8 cellular contexts compared by ENCODE assay signal in genomic region chr2:187581125-187581896, GRCh38. TPM values are rescaled to one million over a fixed set of nuclear protein-coding genes. Genes with fewer than 3 reads are reported as not detected.
DNase-seq lines count a peak whose midpoint lies in the region; ATAC-seq, FAIRE-seq and TF ChIP-seq lines count a peak whose summit lies in the region.

No MANE protein-coding gene starts in this region.

- in situ Hi-C loops in HepG2 (cut with HindIII; ENCODE audit: extremely low pct_ligation_motif_present, low pct_unique_long_range_greater_than_20kb): loop anchor here (5.0 to 25.0 kb wide), 3 partner anchors 261 to 931 kb away; no protein-coding TSS in a partner anchor
- in situ Hi-C loops in transverse colon (cut with MboI; ENCODE audit: low pct_ligation_motif_present in 1 of 4, low pct_unique_long_range_greater_than_20kb in 1 of 4, low sequenced_read_pairs in 3 of 4): loop anchor here (25.0 kb wide), 1 partner anchor 931 kb away; no protein-coding TSS in a partner anchor

- no peaks in the 10 kb centered on the region for H4K20me1 ChIP-seq in HepG2 (ENCODE audit: insufficient read depth, low read length)

- H3K79me2 ChIP-seq in HepG2 (ENCODE audit: insufficient read depth, low read length): no peaks in the 10 kb centered on the region

- WGBS in A549 (ENCODE audit: missing lambda C conversion rate): 3% methylated on average over 4 of the region's 4 CpGs
- WGBS in body of pancreas, 2 donors: 0 to 1% methylated on average over 4 of the region's 4 CpGs
- 1% methylated on average over 4 of the region's 4 CpGs for WGBS in HepG2 (ENCODE audit: low lambda C conversion rate)
- WGBS in transverse colon (ENCODE audit: low coverage in 1 of 2), 2 donors: 6 to 9% methylated on average over 4 of the region's 4 CpGs

- TF ChIP-seq EP300 in A549 (IDR thresholded peaks at IDR 0.05) (no peak), HepG2 (IDR thresholded peaks at IDR 0.05; ENCODE audit: low read depth in 2 of 2, low read length in 2 of 2) (no peak), HepG2 (CRISPR knock-in tag; IDR thresholded peaks at IDR 0.05; ENCODE audit: borderline replicate concordance) (no peak), transverse colon (IDR thresholded peaks at IDR 0.05; ENCODE audit: low read depth) (no peak)

- no TSS peak for BruUV-seq in HepG2 (replicated peaks; lab: Mats Ljungman, UMichigan)

- no peaks in the 10 kb centered on the region for H3K9me3 ChIP-seq in A549
- no peaks in the 10 kb centered on the region for H3K9me3 ChIP-seq in body of pancreas
- no peaks in the 10 kb centered on the region for H3K9me3 ChIP-seq in HepG2 (ENCODE audit: low read length)
- no peaks in the 10 kb centered on the region for H3K9me3 ChIP-seq in transverse colon

- H3K9ac ChIP-seq in HepG2 (ENCODE audit: insufficient read depth, low read depth, low read length): peak overlapping the region; percentile 59

- H3K27ac ChIP-seq in A549 (peak overlapping the region; percentile 69 to 72; a peak in 5 of 6 replicates), body of pancreas (no peak overlapping the region), HepG2 (ENCODE audit: extremely low read length, insufficient read depth, low read length) (no peak overlapping the region), transverse colon (no peak overlapping the region)

- peak overlapping the region; percentile 6; the same call in 1 of the 3 replicates for H3K4me3 ChIP-seq in A549
- H3K4me3 ChIP-seq in body of pancreas: no peak overlapping the region
- H3K4me3 ChIP-seq in HepG2 (replicated peaks in 1 of 3; ENCODE audit: insufficient read depth in 1 of 3, low read depth in 2 of 3, low read length in 3 of 3): peak overlapping the region; percentile 21 to 60 (median 51); a peak in 5 of 6 replicates
- H3K4me3 ChIP-seq in transverse colon: peak overlapping the region in 1 of 4 donors; percentile 27

- peak in 1 of 2 experiments; percentile 46; a peak in 3 of 6 replicates for ATAC-seq in A549
- peak; percentile 56 for ATAC-seq in HG02884 (IDR thresholded peaks at IDR 0.05; ENCODE audit: unreplicated experiment)
- ATAC-seq in body of pancreas: peak; percentile 77
- ATAC-seq in HepG2: peak; percentile 18; the same call in 1 of the 3 replicates
- no peak for ATAC-seq in esophagus mucosa

- FAIRE-seq in A549 (lab: Jason Lieb, UNC) (peak; percentile 46), HepG2 (lab: Jason Lieb, UNC) (peak; percentile 67)

- peak; percentile 51 to 61 for TF ChIP-seq RAD21 in A549 (conservative IDR thresholded peaks at IDR 0.05 in 1 of 2, IDR thresholded peaks at IDR 0.05 in 1 of 2)
- no peak; the same call in 1 of the 2 replicates for TF ChIP-seq RAD21 in HepG2 (CRISPR knock-in tag; IDR thresholded peaks at IDR 0.05)

- intact Hi-C loops in body of pancreas (cut with DNase I) (loop anchor here (10.0 kb wide), 2 partner anchors 263 to 933 kb away; no protein-coding TSS in a partner anchor), HepG2 (cut with micrococcal nuclease; ENCODE audit: unreplicated experiment) (loop anchor here (1.0 to 5.0 kb wide), 3 partner anchors 262 to 1831 kb away; no protein-coding TSS in a partner anchor), transverse colon (cut with DNase I; ENCODE audit: low total_unique reads) (loop anchor here (2.0 kb wide), 1 partner anchor 81 kb away; no protein-coding TSS in a partner anchor)

- DNase-seq in A549 (ENCODE audit: low read depth in 1 of 2, low spot score in 1 of 2) (peak; percentile 4 to 62), GM03348 (ENCODE audit: low spot score) (peak; percentile 34), NCI-H446 (lab: John Stamatoyannopoulos, UW) (peak; percentile 24 to 73), body of pancreas (peak; percentile 19 to 36 (median 24)), HepG2 (ENCODE audit: low spot score) (peak; percentile 59), transverse colon (no peak)

- CTCF ChIA-PET in A549 (lab: Yijun Ruan, JAX) (interaction anchor here (0.8 to 18.1 kb wide), 37 partner anchors 8 to 1831 kb away, joined by 3 to 324 read pairs (median 4); partner anchors contain the start of genes GULP1 and TFPI), HepG2 (lab: Yijun Ruan, JAX; ENCODE audit: low intra/inter-chr PET ratio, low total read pairs) (interaction anchor here (0.7 to 4.0 kb wide), 6 partner anchors 40 to 1831 kb away, joined by 3 to 258 read pairs (median 4); no protein-coding TSS in a partner anchor)

- TF ChIP-seq CTCF in A549 (IDR thresholded peaks at IDR 0.05): peak; percentile 80
- peak in 6 of 7 experiments; percentile 51 to 76 (median 70) for TF ChIP-seq CTCF in body of pancreas (IDR thresholded peaks at IDR 0.05)
- peak; percentile 79 for TF ChIP-seq CTCF in HepG2 (CRISPR knock-in tag; IDR thresholded peaks at IDR 0.05)
- peak; percentile 60 to 73 (median 66) for TF ChIP-seq CTCF in transverse colon (IDR thresholded peaks at IDR 0.05)

- POLR2A ChIA-PET in A549 (lab: Yijun Ruan, JAX) (no interaction called here), HepG2 (lab: Yijun Ruan, JAX) (no interaction called here)

- H3K4me1 ChIP-seq in A549 (peaks cover 25% of the 10 kb centered on the region), body of pancreas (peaks cover 10% of the 10 kb centered on the region), HepG2 (ENCODE audit: insufficient read depth, low read length) (peaks cover 33% of the 10 kb centered on the region), transverse colon (peaks cover 0 to 15% (median 4%) of the 10 kb centered on the region in 4 donors)

- H3K36me3 ChIP-seq in body of pancreas (replicated peaks in 1 of 2; ENCODE audit: insufficient read depth in 1 of 2, low read depth in 2 of 2): no peaks in the 10 kb centered on the region
- no peaks in the 10 kb centered on the region for H3K36me3 ChIP-seq in HepG2 (replicated peaks in 1 of 2; ENCODE audit: control insufficient read depth in 1 of 2, insufficient read depth in 2 of 2, low read length in 2 of 2)
- no peaks in the 10 kb centered on the region for H3K36me3 ChIP-seq in transverse colon

- TF ChIP-seq POLR2A in A549 (IDR thresholded peaks at IDR 0.05; ENCODE audit: low read length) (no peak), body of pancreas (IDR thresholded peaks at IDR 0.05) (no peak), HepG2 (IDR thresholded peaks at IDR 0.05; ENCODE audit: insufficient read depth in 1 of 2, low read depth in 2 of 2, low read length in 2 of 2) (no peak), transverse colon (IDR thresholded peaks at IDR 0.05) (no peak)

- H3K4me2 ChIP-seq in A549 (peak overlapping the region; percentile 64), HepG2 (ENCODE audit: low read depth, low read length) (peak overlapping the region; percentile 83)

- H3K27me3 ChIP-seq in body of pancreas (no peaks in the 10 kb centered on the region), HepG2 (ENCODE audit: control insufficient read depth in 1 of 2, insufficient read depth in 2 of 2, low read length in 2 of 2) (no peaks in the 10 kb centered on the region), transverse colon (no peaks in the 10 kb centered on the region)

- H2AFZ ChIP-seq in HepG2 (ENCODE audit: low read length): peak overlapping the region; percentile 96

TF ChIP-seq in A549, 52 proteins besides CTCF, POLR2A, EP300 and RAD21 (continues in another document):
- no peak for TF ChIP-seq ATOH8 (CRISPR knock-in tag; IDR thresholded peaks at IDR 0.05; ENCODE audit: low read depth)

TF ChIP-seq in HepG2, 621 proteins besides CTCF, POLR2A, EP300 and RAD21 (continues in another document):
- TF ChIP-seq MAFK (conservative IDR thresholded peaks at IDR 0.05 in 1 of 2, IDR thresholded peaks at IDR 0.05 in 1 of 2; ENCODE audit: low read length in 2 of 2): peak; percentile 54 to 59
- no peak for TF ChIP-seq ZFP36L1 (CRISPR knock-in tag; IDR thresholded peaks at IDR 0.05)
- 0 out of 4 replicates have a peak, but pooled peaks of 1 of the 2 experiments have one; percentile 29 for TF ChIP-seq ATF4 (CRISPR knock-in tag; IDR thresholded peaks at IDR 0.05)
- peak; percentile 21; the same call in 1 of the 2 replicates for TF ChIP-seq GATAD2A (CRISPR knock-in tag; IDR thresholded peaks at IDR 0.05)

RNA-seq across cellular contexts. Expression of gene TFPI, which starts 27.1 kb away (rescaled TPM):
- polyA plus RNA-seq in A549 (2011; rRNA removed) (104 and 107 TPM in 2 replicates), A549 (2017; fragmentation: RNase III; extraction: RNeasy Plus Mini Kit Qiagen cat#74134 plus additional on column Dnase treatment) (12.3 to 18.7 TPM (median 14.3 TPM) in 3 replicates), HepG2 (2011; rRNA removed) (404 and 436 TPM in 2 replicates)
- 5.3 and 5.4 TPM in 2 replicates for polyA plus RNA-seq in A549 (2012; cell fraction: cytosol; rRNA removed)
- polyA plus RNA-seq in A549 (2012; cell fraction: nucleus; rRNA removed): 4.4 and 8.1 TPM in 2 replicates
- 49.1 and 67.2 TPM in 2 replicates for polyA minus RNA-seq in A549 (2011; rRNA and poly(A)+ RNA removed)
- total RNA-seq in body of pancreas (10 to 100 TPM; 21.1 to 54.2 TPM), HepG2 (2016; rRNA removed; fragmentation: Illumina TruSeq; extraction: Trizol) (161 and 301 TPM in 2 replicates), transverse colon (10 to 100 TPM in 3 of 4 donors, 1 to 10 TPM in 1; 7.1 to 28.9 (median 20.2) TPM), esophagus mucosa (9.1 TPM)
- total RNA-seq in HepG2 (2016; cell fraction: cytosol; rRNA removed; fragmentation: Illumina TruSeq; extraction: Trizol; ENCODE audit: low read depth): 38.3 and 39.3 TPM in 2 replicates
- total RNA-seq in HepG2 (2016; cell fraction: insoluble cytoplasmic fraction; rRNA removed; fragmentation: Illumina TruSeq; extraction: Trizol): 172 and 272 TPM in 2 replicates
- 52.0 and 70.0 TPM in 2 replicates for total RNA-seq in HepG2 (2016; cell fraction: membrane; rRNA removed; fragmentation: Illumina TruSeq; extraction: Trizol)
- 317 and 356 TPM in 2 replicates for total RNA-seq in HepG2 (2016; cell fraction: nucleus; rRNA removed; fragmentation: Illumina TruSeq; extraction: Trizol)
- 141 and 281 TPM in 2 replicates for polyA plus RNA-seq in HepG2 (2011; cell fraction: cytosol; rRNA removed)
- polyA plus RNA-seq in HepG2 (2011; cell fraction: nucleus; rRNA removed): 59.5 and 99.9 TPM in 2 replicates
- polyA plus RNA-seq in HepG2 (2012): 778 and 1,175 TPM in 2 replicates
- polyA plus RNA-seq in HepG2 (2016; cell fraction: cytosol; fragmentation: Illumina TruSeq; extraction: Trizol; ENCODE audit: low read depth): 23.5 and 25.5 TPM in 2 replicates
- polyA plus RNA-seq in HepG2 (2016; cell fraction: insoluble cytoplasmic fraction; fragmentation: Illumina TruSeq; extraction: Trizol; ENCODE audit: low read depth): 122 TPM in 2 replicates
- polyA plus RNA-seq in HepG2 (2016; cell fraction: membrane; fragmentation: Illumina TruSeq; extraction: Trizol; ENCODE audit: low read depth): 32.9 and 33.4 TPM in 2 replicates
- 310 and 322 TPM in 2 replicates for polyA plus RNA-seq in HepG2 (2016; cell fraction: nucleus; fragmentation: Illumina TruSeq; extraction: Trizol; ENCODE audit: insufficient read depth, low read depth)
- 28.8 and 207 TPM in 2 replicates for polyA minus RNA-seq in HepG2 (2011; rRNA and poly(A)+ RNA removed; ENCODE audit: low replicate concordance)
- polyA minus RNA-seq in HepG2 (2011; cell fraction: cytosol; rRNA and poly(A)+ RNA removed): 198 and 296 TPM in 2 replicates
- polyA minus RNA-seq in HepG2 (2011; cell fraction: nucleus; rRNA and poly(A)+ RNA removed): 460 and 590 TPM in 2 replicates

Comparison
In these comparisons a context has a peak if more than half of its experiments do, and no peak if none do; other contexts are left out.
1. H3K27ac ChIP-seq: peak in A549 (2 of 2); none in body of pancreas (0 of 4), HepG2 (single experiment) and transverse colon (0 of 4).
2. H3K4me3 ChIP-seq: peak in A549 (single experiment) and HepG2 (3 of 3); none in body of pancreas (0 of 2).
3. Of the 38 proteins assayed by ChIP-seq in both HepG2 and A549: peak only in HepG2: KDM5A; only in A549: RAD21; in both: CTCF, MAFK and SMC3; in neither: 32; mixed calls (peak in some experiments, not most) for 1.
4. Peak in every context shown above with its lines, with median percentiles within 50 percentile points of each other: CTCF ChIP-seq.